ENCODE assay signal across 8 cellular contexts in genomic region chr16:30068750-30069574, GRCh38. TPM values are rescaled to one million over a fixed set of nuclear protein-coding genes. Genes with fewer than 3 reads are reported as not detected.
DNase-seq lines count a peak whose midpoint lies in the region; ATAC-seq and TF ChIP-seq lines count a peak whose summit lies in the region.

No MANE protein-coding gene starts in this region.

- ATAC-seq in activated T-helper 17 cell treated with anti-CD3 and anti-CD28 coated beads, Interleukin-2, amount 50 U/mL, for 72 hours (replicated peaks): no peak
- ATAC-seq in GM21576 (IDR thresholded peaks at IDR 0.05; ENCODE audit: unreplicated experiment): no peak

- H3K4me3 Mint-ChIP-seq in activated T-helper 17 cell treated with anti-CD3 and anti-CD28 coated beads, Interleukin-2, amount 50 U/mL, for 72 hours: peak overlapping the region; percentile 67
- no peak overlapping the region for H3K4me3 Mint-ChIP-seq in glutamatergic neuron (ENCODE audit: unreplicated experiment)
- H3K4me3 Mint-ChIP-seq in stimulated activated naive CD8-positive, alpha-beta T cell treated with anti-CD3 and anti-CD28 coated beads, Interleukin-15, Interleukin-2, amounts not matched to agents 100 ng/mL and 50 ng/mL, for 24 hours: peak overlapping the region; percentile 65

- TF ChIP-seq CTCF in LNCaP clone FGC (IDR thresholded peaks at IDR 0.05; ENCODE audit: control insufficient read depth, extremely low read depth, insufficient read depth) (peak; percentile 53), glutamatergic neuron (IDR thresholded peaks at IDR 0.05; ENCODE audit: partially characterized antibody, unreplicated experiment) (peak; percentile 70)

- H3K27me3 Mint-ChIP-seq in activated T-helper 17 cell treated with anti-CD3 and anti-CD28 coated beads, Interleukin-2, amount 50 U/mL, for 72 hours: no peaks in the 10 kb centered on the region
- H3K27me3 Mint-ChIP-seq in glutamatergic neuron (ENCODE audit: unreplicated experiment): peaks cover 5% of the 10 kb centered on the region
- no peaks in the 10 kb centered on the region for H3K27me3 Mint-ChIP-seq in stimulated activated naive CD8-positive, alpha-beta T cell treated with anti-CD3 and anti-CD28 coated beads, Interleukin-15, Interleukin-2, amounts not matched to agents 100 ng/mL and 50 ng/mL, for 24 hours

- H3K36me3 Mint-ChIP-seq in activated T-helper 17 cell treated with anti-CD3 and anti-CD28 coated beads, Interleukin-2, amount 50 U/mL, for 72 hours (ENCODE audit: low read depth): peaks cover 85% of the 10 kb centered on the region
- H3K36me3 Mint-ChIP-seq in glutamatergic neuron (ENCODE audit: unreplicated experiment): no peaks in the 10 kb centered on the region
- peaks cover 73% of the 10 kb centered on the region for H3K36me3 Mint-ChIP-seq in stimulated activated naive CD8-positive, alpha-beta T cell treated with anti-CD3 and anti-CD28 coated beads, Interleukin-15, Interleukin-2, amounts not matched to agents 100 ng/mL and 50 ng/mL, for 24 hours (ENCODE audit: low read depth)

- no peak overlapping the region for H3K4me3 ChIP-seq in LNCaP clone FGC (ENCODE audit: low read depth, low read length)

- peak overlapping the region; percentile 73 for H3K27ac Mint-ChIP-seq in activated T-helper 17 cell treated with anti-CD3 and anti-CD28 coated beads, Interleukin-2, amount 50 U/mL, for 72 hours
- H3K27ac Mint-ChIP-seq in glutamatergic neuron (ENCODE audit: unreplicated experiment): no peak overlapping the region
- H3K27ac Mint-ChIP-seq in stimulated activated naive CD8-positive, alpha-beta T cell treated with anti-CD3 and anti-CD28 coated beads, Interleukin-15, Interleukin-2, amounts not matched to agents 100 ng/mL and 50 ng/mL, for 24 hours: peak overlapping the region; percentile 89

- H3K9me3 Mint-ChIP-seq in activated T-helper 17 cell treated with anti-CD3 and anti-CD28 coated beads, Interleukin-2, amount 50 U/mL, for 72 hours: no peaks in the 10 kb centered on the region
- peaks cover 4% of the 10 kb centered on the region for H3K9me3 Mint-ChIP-seq in glutamatergic neuron (ENCODE audit: unreplicated experiment)
- no peaks in the 10 kb centered on the region for H3K9me3 Mint-ChIP-seq in stimulated activated naive CD8-positive, alpha-beta T cell treated with anti-CD3 and anti-CD28 coated beads, Interleukin-15, Interleukin-2, amounts not matched to agents 100 ng/mL and 50 ng/mL, for 24 hours

- peak; percentile 62 for DNase-seq in CD1c-positive myeloid dendritic cell (ENCODE audit: extremely low spot score)
- no peak for DNase-seq in LNCaP clone FGC (ENCODE audit: low read depth)
- DNase-seq in glutamatergic neuron: peak; percentile 63
- DNase-seq in NCI-H2081 treated with DMSO at 0.1 percent for 48 hours (lab: John Stamatoyannopoulos, UW): no peak
- no peak for DNase-seq in islet precursor cell

- peaks cover 9% of the 10 kb centered on the region for H3K4me1 Mint-ChIP-seq in activated T-helper 17 cell treated with anti-CD3 and anti-CD28 coated beads, Interleukin-2, amount 50 U/mL, for 72 hours
- peaks cover 9% of the 10 kb centered on the region for H3K4me1 Mint-ChIP-seq in glutamatergic neuron (ENCODE audit: low read depth, unreplicated experiment)
- peaks cover 39% of the 10 kb centered on the region for H3K4me1 Mint-ChIP-seq in stimulated activated naive CD8-positive, alpha-beta T cell treated with anti-CD3 and anti-CD28 coated beads, Interleukin-15, Interleukin-2, amounts not matched to agents 100 ng/mL and 50 ng/mL, for 24 hours (ENCODE audit: low read depth)

RNA-seq across cellular contexts. Expression of gene ALDOA, which starts 3.4 kb away (rescaled TPM):
- 1,000 to 10,000 TPM; 2,200 to 3,862 TPM for total RNA-seq in activated T-helper 17 cell treated with anti-CD3 and anti-CD28 coated beads, Interleukin-2, amount 50 U/mL, for 72 hours
- 437 TPM for total RNA-seq in glutamatergic neuron (ENCODE audit: unreplicated experiment)

RNA-seq across cellular contexts. Expression of gene PPP4C, which starts 6.8 kb away (rescaled TPM):
- 100 to 1,000 TPM; 111 to 147 TPM for total RNA-seq in activated T-helper 17 cell treated with anti-CD3 and anti-CD28 coated beads, Interleukin-2, amount 50 U/mL, for 72 hours
- total RNA-seq in glutamatergic neuron (ENCODE audit: unreplicated experiment): 124 TPM

RNA-seq across cellular contexts. Expression of gene TBX6, which starts 22.8 kb away (rescaled TPM):
- total RNA-seq in activated T-helper 17 cell treated with anti-CD3 and anti-CD28 coated beads, Interleukin-2, amount 50 U/mL, for 72 hours: 1 to 10 TPM; 1.1 to 3.7 TPM
- 0.86 TPM for total RNA-seq in glutamatergic neuron (ENCODE audit: unreplicated experiment)

RNA-seq across cellular contexts. Expression of gene YPEL3, which starts 27.1 kb away (rescaled TPM):
- 100 to 1,000 TPM in 1 of 2 donors, 10 to 100 TPM in 1; 34.7 to 107 TPM for total RNA-seq in activated T-helper 17 cell treated with anti-CD3 and anti-CD28 coated beads, Interleukin-2, amount 50 U/mL, for 72 hours
- 57.9 TPM for total RNA-seq in glutamatergic neuron (ENCODE audit: unreplicated experiment)

RNA-seq across cellular contexts. Expression of gene TLCD3B, which starts 37.9 kb away (rescaled TPM):
- 1 to 10 TPM; 1.9 to 7.4 TPM for total RNA-seq in activated T-helper 17 cell treated with anti-CD3 and anti-CD28 coated beads, Interleukin-2, amount 50 U/mL, for 72 hours
- 253 TPM for total RNA-seq in glutamatergic neuron (ENCODE audit: unreplicated experiment)

Comparison
In these comparisons a context has a peak if more than half of its experiments do, and no peak if none do; other contexts are left out.
1. DNase-seq: peak in CD1c-positive myeloid dendritic cell (single experiment) and glutamatergic neuron (single experiment); none in LNCaP clone FGC (single experiment), NCI-H2081 treated with DMSO at 0.1 percent for 48 hours (single experiment) and islet precursor cell (single experiment).